Comparison of ENCODE assay signal across 8 cellular contexts in genomic region chr11:65555693-65556231, GRCh38. TPM values are rescaled to one million over a fixed set of nuclear protein-coding genes. Genes with fewer than 3 reads are reported as not detected.
DNase-seq lines count a peak whose midpoint lies in the region; ATAC-seq and TF ChIP-seq lines count a peak whose summit lies in the region.

No MANE protein-coding gene starts in this region.

- peaks cover 15% of the 10 kb centered on the region for H3K36me3 Mint-ChIP-seq in effector memory CD8-positive, alpha-beta T cell (ENCODE audit: insufficient read depth)

- no peaks in the 10 kb centered on the region for H3K9me3 ChIP-seq in RWPE2 (ENCODE audit: severe bottlenecking)

- no peaks in the 10 kb centered on the region for H3K36me3 ChIP-seq in RWPE2 (ENCODE audit: low read depth)

- peak overlapping the region; percentile 85 for H3K27ac ChIP-seq in RWPE2 (ENCODE audit: poor library complexity, severe bottlenecking)

- H3K4me1 ChIP-seq in RWPE2 (ENCODE audit: insufficient read depth, poor library complexity, severe bottlenecking), result peaks cover 46% of the 10 kb centered on the region

- peaks cover 59 to 60% of the 10 kb centered on the region in 2 donors for H3K4me1 Mint-ChIP-seq in effector memory CD8-positive, alpha-beta T cell (ENCODE audit: low read depth in 2 of 2)

- H3K4me3 ChIP-seq in RWPE2 (ENCODE audit: severe bottlenecking), result no peak overlapping the region

- peak overlapping the region; percentile 89 to 93 for H3K27ac Mint-ChIP-seq in effector memory CD8-positive, alpha-beta T cell

- no peaks in the 10 kb centered on the region for H3K27me3 Mint-ChIP-seq in effector memory CD8-positive, alpha-beta T cell

- no peaks in the 10 kb centered on the region for H3K27me3 ChIP-seq in RWPE2 (ENCODE audit: insufficient read depth, poor library complexity, severe bottlenecking)

- H3K4me3 Mint-ChIP-seq in effector memory CD8-positive, alpha-beta T cell, result peak overlapping the region; percentile 82 to 85

- no peaks in the 10 kb centered on the region for H3K9me3 Mint-ChIP-seq in effector memory CD8-positive, alpha-beta T cell

- no peak for TF ChIP-seq CTCF in RWPE2 (IDR thresholded peaks at IDR 0.05; ENCODE audit: poor library complexity, severe bottlenecking)

- ATAC-seq in RWPE2 (ENCODE audit: low read depth), result peak; percentile 64
- ATAC-seq in effector memory CD8-positive, alpha-beta T cell (replicated peaks), result no peak
- no peak for ATAC-seq in GM21447 (IDR thresholded peaks at IDR 0.05; ENCODE audit: unreplicated experiment)
- ATAC-seq in GM18498 (IDR thresholded peaks at IDR 0.05; ENCODE audit: unreplicated experiment), result no peak

- intact Hi-C loops in posterior vena cava (cut with DNase I), result loop anchor here in 1 of 2 donors (5.0 kb wide), 1 partner anchor 407 kb away; the partner anchor contains the start of gene SART1

- DNase-seq in Daoy (ENCODE audit: low read depth) (peak; percentile 95), RWPE2 (ENCODE audit: low spot score) (peak; percentile 88), posterior vena cava (ENCODE audit: low spot score) (peak; percentile 93), cortex of kidney (lab: John Stamatoyannopoulos, UW) (no peak), middle frontal gyrus (ENCODE audit: extremely low spot score, low spot score) (no peak)
- DNase-seq in effector memory CD8-positive, alpha-beta T cell, result no peak

RNA-seq across cellular contexts. Expression of gene LTBP3, which starts 2.4 kb away (rescaled TPM):
- 31.0 and 49.4 TPM in 2 replicates for total RNA-seq in Daoy (2014; rRNA removed; shearing (Covaris generic))
- 100 to 1,000 TPM; 127 to 196 TPM for total RNA-seq in posterior vena cava

RNA-seq across cellular contexts. Expression of gene ZNRD2, which starts 14.5 kb away (rescaled TPM):
- 77.3 and 117 TPM in 2 replicates for total RNA-seq in Daoy (2014; rRNA removed; shearing (Covaris generic))
- 10 to 100 TPM; 29.2 to 29.5 TPM for total RNA-seq in posterior vena cava

RNA-seq across cellular contexts. Expression of gene FAM89B, which starts 16.6 kb away (rescaled TPM):
- 23.7 and 30.2 TPM in 2 replicates for total RNA-seq in Daoy (2014; rRNA removed; shearing (Covaris generic))
- 10 to 100 TPM; 43.3 to 53.0 TPM for total RNA-seq in posterior vena cava

RNA-seq across cellular contexts. Expression of gene EHBP1L1, which starts 20.1 kb away (rescaled TPM):
- total RNA-seq in Daoy (2014; rRNA removed; shearing (Covaris generic)), result 30.9 and 34.2 TPM in 2 replicates
- 100 to 1,000 TPM; 190 to 223 TPM for total RNA-seq in posterior vena cava

RNA-seq across cellular contexts. Expression of gene SCYL1, which starts 30.9 kb away (rescaled TPM):
- total RNA-seq in Daoy (2014; rRNA removed; shearing (Covaris generic)), result 69.4 and 84.5 TPM in 2 replicates
- total RNA-seq in posterior vena cava, result 10 to 100 TPM; 66.3 to 74.3 TPM

Comparison
In these comparisons a context has a peak if more than half of its experiments do, and no peak if none do; other contexts are left out.
1. DNase-seq: peak in Daoy (single experiment), RWPE2 (single experiment) and posterior vena cava (single experiment); none in effector memory CD8-positive, alpha-beta T cell (0 of 3), cortex of kidney (single experiment) and middle frontal gyrus (single experiment).